In genomic region chr9:136375096-136375495, GRCh38 we compare ENCODE assay signal across 24 cellular contexts.
"Had no signal": no experiment of that assay in that cellular context is flagged by ENCODE, and none has a peak within 500 bp of the region (broad histone marks: within the 10 kb centered on the region; RNA-seq: fewer than 3 reads in every experiment).

No MANE protein-coding gene starts in this region.

- H3K79me2 ChIP-seq: parathyroid adenoma had no signal

- H3K36me3 ChIP-seq: transverse colon had no signal

- H3K27me3 Mint-ChIP-seq: memory B cell had no signal

- H3K4me1 ChIP-seq: psoas muscle had no signal

- H3K4me3 Mint-ChIP-seq: memory B cell; mesothelial cell of epicardium; natural killer cell; stimulated activated effector memory CD8-positive, alpha-beta T cell treated with anti-CD3 and anti-CD28 coated beads, Interleukin-12 subunit alpha, Interleukin-12 subunit beta, amount 100 ng/mL, for 72 hours had no signal

- H3K4me1 Mint-ChIP-seq: natural killer cell had no signal

- FAIRE-seq: kidney had no signal

- H3K4me3 ChIP-seq: coronary artery, dorsolateral prefrontal cortex, esophagus squamous epithelium, gastroesophageal sphincter, left ventricle myocardium inferior, lower lobe of right lung, psoas muscle, right lobe of liver, stomach, thoracic aorta, transverse colon had no signal

- H3K27ac ChIP-seq: coronary artery, esophagus squamous epithelium, gastroesophageal sphincter, left ventricle myocardium inferior, lower lobe of right lung, parathyroid adenoma, psoas muscle, right lobe of liver, stomach, thoracic aorta, transverse colon had no signal

- H3K36me3 Mint-ChIP-seq: mesothelial cell of epicardium, natural killer cell had no signal

- H3K27ac Mint-ChIP-seq: memory B cell; mesothelial cell of epicardium; natural killer cell; stimulated activated effector memory CD8-positive, alpha-beta T cell treated with anti-CD3 and anti-CD28 coated beads, Interleukin-12 subunit alpha, Interleukin-12 subunit beta, amount 100 ng/mL, for 72 hours had no signal

- H2AFZ ChIP-seq: parathyroid adenoma had no signal

- H3K9me3 Mint-ChIP-seq: memory B cell; mesothelial cell of epicardium; natural killer cell; stimulated activated effector memory CD8-positive, alpha-beta T cell treated with anti-CD3 and anti-CD28 coated beads, Interleukin-12 subunit alpha, Interleukin-12 subunit beta, amount 100 ng/mL, for 72 hours had no signal

- ATAC-seq: gastroesophageal sphincter; left cardiac atrium; lower lobe of right lung; natural killer cell; psoas muscle; right lobe of liver; stimulated activated effector memory CD8-positive, alpha-beta T cell treated with anti-CD3 and anti-CD28 coated beads, Interleukin-12 subunit alpha, Interleukin-12 subunit beta, amount 100 ng/mL, for 72 hours had no signal

- H3K9ac ChIP-seq: parathyroid adenoma had no signal

- H3K27me3 ChIP-seq: dorsolateral prefrontal cortex, esophagus squamous epithelium, gastroesophageal sphincter, right lobe of liver, stomach, transverse colon had no signal

- DNase-seq: dorsolateral prefrontal cortex; effector memory CD4-positive, alpha-beta T cell; esophagus squamous epithelium; foreskin fibroblast; kidney; left cardiac atrium; left ventricle myocardium inferior; lower lobe of right lung; natural killer cell; psoas muscle; retina; right lobe of liver; stimulated activated CD4-positive, alpha-beta T cell treated with anti-CD3 and anti-CD28 coated beads, Interleukin-4, amount 100 ng/mL, for 1 hour; stimulated activated CD8-positive, alpha-beta memory T cell treated with anti-CD3 and anti-CD28 coated beads, Interleukin-4, amount 100 ng/mL, for 48 hours; stomach; substantia nigra; transverse colon had no signal

- H3K9me3 ChIP-seq: esophagus squamous epithelium, gastroesophageal sphincter, left ventricle myocardium inferior, lower lobe of right lung, psoas muscle, right lobe of liver, stomach, thoracic aorta, transverse colon had no signal
